ENCODE assay signal across 14 cellular contexts in the genomic region with DNA sequence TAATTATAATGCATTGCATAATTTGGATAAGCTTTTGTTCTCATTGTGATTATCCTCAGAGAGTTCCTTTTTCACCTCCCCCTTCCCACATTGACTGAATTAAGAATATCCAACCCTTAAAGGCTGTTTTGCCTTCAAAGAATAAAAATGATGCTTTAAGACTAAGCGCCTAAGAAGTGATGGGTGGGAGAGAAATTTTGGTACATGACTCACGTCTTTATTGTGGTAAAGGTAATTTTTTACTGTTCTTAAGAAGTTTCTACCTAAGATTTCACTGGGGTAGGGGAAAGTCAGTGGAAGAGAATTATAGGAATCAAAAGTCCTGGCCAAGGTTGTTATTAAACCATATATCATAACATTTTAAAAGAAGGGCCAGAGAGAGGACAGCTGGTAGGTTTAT.
"Had no signal": no experiment of that assay in that cellular context is flagged by ENCODE, and none has a peak within 500 bp of the region (broad histone marks: within the 10 kb centered on the region; RNA-seq: fewer than 3 reads in every experiment).

No MANE protein-coding gene starts in this region.

- H3K36me3 Mint-ChIP-seq: stimulated activated memory B cell treated with anti-CD40 and anti-IgM and Interleukin-4, amounts not matched to agents 10 μg/mL and 1 μg/mL and 100 μg/mL, for 72 hours had no signal

- DNase-seq: activated CD4-positive, alpha-beta T cell treated with anti-CD3 and anti-CD28 coated beads, Interleukin-2, amount 50 U/mL, for 1 hour; amniotic stem cell; dorsolateral prefrontal cortex; endodermal cell; gastrocnemius medialis; heart right ventricle; mesendoderm; nucleus accumbens; posterior cingulate gyrus; transverse colon had no signal

- H3K27me3 Mint-ChIP-seq: stimulated activated memory B cell treated with anti-CD40 and anti-IgM and Interleukin-4, amounts not matched to agents 10 μg/mL and 1 μg/mL and 100 μg/mL, for 72 hours had no signal

- ATAC-seq: gastrocnemius medialis; heart right ventricle; stimulated activated memory B cell treated with anti-CD40 and anti-IgM and Interleukin-4, amounts not matched to agents 10 μg/mL and 1 μg/mL and 100 μg/mL, for 72 hours had no signal

- H3K4me3 ChIP-seq: dorsolateral prefrontal cortex, gastrocnemius medialis, heart right ventricle, SJSA1, transverse colon had no signal

- H3K27ac ChIP-seq: gastrocnemius medialis, heart right ventricle, SJSA1, transverse colon, VCaP had no signal

- H3K27ac Mint-ChIP-seq: endodermal cell; nephron; stimulated activated memory B cell treated with anti-CD40 and anti-IgM and Interleukin-4, amounts not matched to agents 10 μg/mL and 1 μg/mL and 100 μg/mL, for 72 hours had no signal

- H3K4me1 ChIP-seq: gastrocnemius medialis, SJSA1, transverse colon had no signal

- H3K9me3 ChIP-seq: gastrocnemius medialis, heart right ventricle, SJSA1, transverse colon had no signal

- H3K27me3 ChIP-seq: gastrocnemius medialis, transverse colon had no signal

- H3K4me1 Mint-ChIP-seq: nephron had no signal

- H3K36me3 ChIP-seq: gastrocnemius medialis, SJSA1, transverse colon had no signal

- H3K4me3 Mint-ChIP-seq: endodermal cell; nephron; stimulated activated memory B cell treated with anti-CD40 and anti-IgM and Interleukin-4, amounts not matched to agents 10 μg/mL and 1 μg/mL and 100 μg/mL, for 72 hours had no signal

- H3K9me3 Mint-ChIP-seq: endodermal cell; nephron; stimulated activated memory B cell treated with anti-CD40 and anti-IgM and Interleukin-4, amounts not matched to agents 10 μg/mL and 1 μg/mL and 100 μg/mL, for 72 hours had no signal
